In genomic region chr6:87683890-87684289, GRCh38 we compare ENCODE assay signal across 15 cellular contexts.
"Had no signal": no experiment of that assay in that cellular context is flagged by ENCODE, and none has a peak within 500 bp of the region (broad histone marks: within the 10 kb centered on the region; RNA-seq: fewer than 3 reads in every experiment).

No MANE protein-coding gene starts in this region.

- ATAC-seq: activated naive CD8-positive, alpha-beta T cell treated with anti-CD3 and anti-CD28 coated beads, Interleukin-2, amount 50 U/mL, for 24 hours; gastroesophageal sphincter had no signal

- H3K4me3 Mint-ChIP-seq: activated naive CD8-positive, alpha-beta T cell treated with anti-CD3 and anti-CD28 coated beads, Interleukin-2, amount 50 U/mL, for 24 hours had no signal

- H3K9me3 Mint-ChIP-seq: activated naive CD8-positive, alpha-beta T cell treated with anti-CD3 and anti-CD28 coated beads, Interleukin-2, amount 50 U/mL, for 24 hours had no signal

- H3K4me3 ChIP-seq: gastroesophageal sphincter, hepatocyte, left ventricle myocardium inferior, skin epidermis, tibial artery, vagina had no signal

- H3K27ac ChIP-seq: gastroesophageal sphincter, hepatocyte, left ventricle myocardium inferior, parathyroid adenoma, skin epidermis, tibial artery, vagina had no signal

- H3K27me3 Mint-ChIP-seq: activated naive CD8-positive, alpha-beta T cell treated with anti-CD3 and anti-CD28 coated beads, Interleukin-2, amount 50 U/mL, for 24 hours had no signal

- H3K27ac Mint-ChIP-seq: activated naive CD8-positive, alpha-beta T cell treated with anti-CD3 and anti-CD28 coated beads, Interleukin-2, amount 50 U/mL, for 24 hours had no signal

- H3K36me3 ChIP-seq: vagina had no signal

- H3K9me3 ChIP-seq: gastroesophageal sphincter, left ventricle myocardium inferior, tibial artery, vagina had no signal

- DNase-seq: activated CD4-positive, alpha-beta T cell treated with anti-CD3 and anti-CD28 coated beads, Interleukin-2, amount 50 U/mL, for 1 hour; activated CD4-positive, CD25-positive, alpha-beta regulatory T cell; activated gamma-delta T cell treated with Interleukin-2 at 50 U/mL for 16 hours; activated naive CD8-positive, alpha-beta T cell treated with anti-CD3 and anti-CD28 coated beads, Interleukin-2, amount 50 U/mL, for 24 hours; kidney; left ventricle myocardium inferior; mesendoderm; stimulated activated CD4-positive, alpha-beta T cell treated with anti-CD3 and anti-CD28 coated beads, Interleukin-4, amount 100 ng/mL, for 4 hours; T-helper 2 cell; tibial artery had no signal

- H3K27me3 ChIP-seq: gastroesophageal sphincter, hepatocyte, tibial artery, vagina had no signal
